Comparison of ENCODE assay signal across 12 cellular contexts in the genomic region with DNA sequence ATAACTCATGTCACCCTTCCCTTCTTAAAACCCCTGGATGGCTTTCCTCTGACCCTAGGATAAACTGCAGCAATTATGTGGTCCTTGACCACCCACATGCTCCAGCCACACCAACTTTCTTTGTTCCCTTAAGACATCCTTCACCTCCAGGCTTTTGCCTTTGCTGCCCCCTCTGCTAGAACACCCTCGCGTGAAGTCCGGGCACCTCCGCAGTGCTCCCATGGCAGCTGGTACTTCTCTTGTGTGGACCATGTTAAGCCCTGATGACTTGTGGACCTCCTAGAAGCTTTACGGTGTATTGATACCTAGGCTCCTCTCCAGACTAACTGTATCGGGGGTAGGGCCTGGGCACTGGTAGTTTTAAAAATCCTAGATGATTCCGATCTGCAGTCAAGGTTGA. TPM values are rescaled to one million over a fixed set of nuclear protein-coding genes. Genes with fewer than 3 reads are reported as not detected.
DNase-seq lines count a peak whose midpoint lies in the region; ATAC-seq, FAIRE-seq and TF ChIP-seq lines count a peak whose summit lies in the region.
"Had no signal": no experiment of that assay in that cellular context is flagged by ENCODE, and none has a peak within 500 bp of the region (broad histone marks: within the 10 kb centered on the region; RNA-seq: fewer than 3 reads in every experiment).

No MANE protein-coding gene starts in this region.

- H3K27me3 Mint-ChIP-seq in CD14-positive monocyte (ENCODE audit: low read depth in 3 of 3) (peaks cover 19 to 23% (median 22%) of the 10 kb centered on the region in 3 donors), HFFc6 (ENCODE audit: insufficient read depth) (peaks cover 55% of the 10 kb centered on the region), neural progenitor cell (ENCODE audit: insufficient read depth, low read depth) (peaks cover 43% of the 10 kb centered on the region)

- H3K36me3 Mint-ChIP-seq in CD14-positive monocyte (peaks cover 3 to 4% of the 10 kb centered on the region in 2 donors), HFFc6 (ENCODE audit: low read depth) (no peaks in the 10 kb centered on the region), neural progenitor cell (no peaks in the 10 kb centered on the region)

- H3K27me3 ChIP-seq in mammary epithelial cell (ENCODE audit: insufficient read depth, low read length) (peaks cover 7% of the 10 kb centered on the region), neural progenitor cell (peaks cover 70% of the 10 kb centered on the region), transverse colon (peaks cover 34% of the 10 kb centered on the region)
- H3K27me3 ChIP-seq: thyroid gland had no signal

- no peak overlapping the region for H3K27ac ChIP-seq in mammary epithelial cell (ENCODE audit: insufficient read depth, low read depth, low read length)
- H3K27ac ChIP-seq in neural progenitor cell = no peak overlapping the region
- H3K27ac ChIP-seq in transverse colon = no peak overlapping the region
- H3K27ac ChIP-seq: colonic mucosa had no signal

- dilution Hi-C loops in mammary epithelial cell (cut with HindIII; ENCODE audit: low sequenced_read_pairs) = loop anchor here (5.0 kb wide), 3 partner anchors 45 to 150 kb away; partner anchors contain the start of gene OST4

- H3K4me2 ChIP-seq in mammary epithelial cell (ENCODE audit: insufficient read depth, low read depth, low read length) = no peak overlapping the region
- H3K4me2 ChIP-seq in neural progenitor cell = no peak overlapping the region

- ATAC-seq in HG02973 (IDR thresholded peaks at IDR 0.05; ENCODE audit: unreplicated experiment) = no peak

- H3K9ac ChIP-seq in mammary epithelial cell (ENCODE audit: insufficient read depth, low read length) = no peak overlapping the region
- H3K9ac ChIP-seq in neural progenitor cell = no peak overlapping the region

- peaks cover 0 to 7% (median 5%) of the 10 kb centered on the region in 7 donors for H3K9me3 Mint-ChIP-seq in CD14-positive monocyte
- no peaks in the 10 kb centered on the region for H3K9me3 Mint-ChIP-seq in HFFc6
- peaks cover 6% of the 10 kb centered on the region for H3K9me3 Mint-ChIP-seq in neural progenitor cell

- WGBS in mammary epithelial cell (ENCODE audit: low coverage, missing lambda C conversion rate) = 95% methylated on average over 7 of the region's 7 CpGs
- WGBS in transverse colon (ENCODE audit: low coverage in 1 of 2), 2 donors = 88 to 89% methylated on average over 4 to 6 of the region's 7 CpGs

- in situ Hi-C loops in mammary epithelial cell (cut with MboI; ENCODE audit: low sequenced_read_pairs in 2 of 2) = no loop called here
- in situ Hi-C loops in transverse colon (cut with MboI; ENCODE audit: low pct_ligation_motif_present in 1 of 4, low pct_unique_long_range_greater_than_20kb in 1 of 4, low sequenced_read_pairs in 3 of 4) = loop anchor here in 1 of 4 donors (25.0 kb wide), 1 partner anchor 90 kb away; the partner anchor contains the start of genes ATRAID, CAD and SLC5A6

- H3K27ac Mint-ChIP-seq in CD14-positive monocyte = peak overlapping the region; percentile 96 to 98 (median 97)
- no peak overlapping the region for H3K27ac Mint-ChIP-seq in HFFc6
- H3K27ac Mint-ChIP-seq in neural progenitor cell = no peak overlapping the region

- H3K4me1 ChIP-seq in mammary epithelial cell (ENCODE audit: insufficient read depth, low read length) (peaks cover 14% of the 10 kb centered on the region), neural progenitor cell (peaks cover 8% of the 10 kb centered on the region), transverse colon (peaks cover 4 to 14% (median 11%) of the 10 kb centered on the region in 4 donors)

- H3K79me2 ChIP-seq in mammary epithelial cell (ENCODE audit: insufficient read depth, low read length) (no peaks in the 10 kb centered on the region), neural progenitor cell (ENCODE audit: low read depth) (no peaks in the 10 kb centered on the region)

- no peaks in the 10 kb centered on the region for H3K36me3 ChIP-seq in mammary epithelial cell (ENCODE audit: insufficient read depth, low read length)
- no peaks in the 10 kb centered on the region for H3K36me3 ChIP-seq in neural progenitor cell
- H3K36me3 ChIP-seq in transverse colon = no peaks in the 10 kb centered on the region
- H3K36me3 ChIP-seq: colonic mucosa, thyroid gland had no signal

- H3K9me3 ChIP-seq in mammary epithelial cell (replicated peaks; ENCODE audit: insufficient read depth, low read length) (no peaks in the 10 kb centered on the region), neural progenitor cell (ENCODE audit: low read depth) (no peaks in the 10 kb centered on the region), transverse colon (no peaks in the 10 kb centered on the region)
- H3K9me3 ChIP-seq: colonic mucosa, thyroid gland had no signal

- BruUV-seq in mammary epithelial cell (replicated peaks; lab: Mats Ljungman, UMichigan) = no TSS peak

- no peak overlapping the region for H3K4me3 ChIP-seq in mammary epithelial cell (replicated peaks in 1 of 3; ENCODE audit: insufficient read depth in 1 of 3, low read depth in 2 of 3, low read length in 3 of 3)
- no peak overlapping the region for H3K4me3 ChIP-seq in neural progenitor cell
- no peak overlapping the region for H3K4me3 ChIP-seq in transverse colon

- TF ChIP-seq POLR2A in transverse colon (IDR thresholded peaks at IDR 0.05) = no peak

- H2AFZ ChIP-seq in mammary epithelial cell (ENCODE audit: low read depth, low read length) (peak overlapping the region; percentile 92), neural progenitor cell (replicated peaks) (no peak overlapping the region)

- TF ChIP-seq CTCF in CD14-positive monocyte (IDR thresholded peaks at IDR 0.05) (no peak), HFFc6 (IDR thresholded peaks at IDR 0.05) (no peak), mammary epithelial cell (conservative IDR thresholded peaks at IDR 0.05 in 1 of 2, IDR thresholded peaks at IDR 0.05 in 1 of 2; ENCODE audit: extremely low read depth in 1 of 2, insufficient read depth in 1 of 2, low read depth in 1 of 2, low read length in 2 of 2) (no peak), neural progenitor cell (IDR thresholded peaks at IDR 0.05) (no peak), transverse colon (IDR thresholded peaks at IDR 0.05) (no peak)

- DNase-seq in CD14-positive monocyte (ENCODE audit: low spot score) (no peak), HFFc6 (no peak), mammary epithelial cell (no peak), neural progenitor cell (ENCODE audit: low spot score) (no peak), HuH-7 (ENCODE audit: low spot score) (no peak), transverse colon (no peak), frontal cortex (ENCODE audit: low spot score in 2 of 2) (no peak)
- DNase-seq: colonic mucosa, NCI-H446 treated with DMSO at 0.1 percent for 48 hours had no signal

- H3K4me3 Mint-ChIP-seq in CD14-positive monocyte = peak overlapping the region; percentile 91 to 96
- peak overlapping the region; percentile 79; the same call in 1 of the 2 replicates for H3K4me3 Mint-ChIP-seq in HFFc6
- H3K4me3 Mint-ChIP-seq in neural progenitor cell = peak overlapping the region; percentile 87

- intact Hi-C loops in CD14-positive monocyte (cut with micrococcal nuclease) = no loop called here
- intact Hi-C loops in mammary epithelial cell (cut with micrococcal nuclease) = no loop called here
- intact Hi-C loops in transverse colon (cut with DNase I; ENCODE audit: low total_unique reads) = no loop called here

- H4K20me1 ChIP-seq in mammary epithelial cell (ENCODE audit: insufficient read depth, low read length) (no peaks in the 10 kb centered on the region), neural progenitor cell (ENCODE audit: low read depth) (no peaks in the 10 kb centered on the region)

- FAIRE-seq in frontal cortex (lab: Jason Lieb, UNC) = no peak

- no peak for TF ChIP-seq EP300 in transverse colon (IDR thresholded peaks at IDR 0.05; ENCODE audit: low read depth)

- H3F3A ChIP-seq in neural progenitor cell (ENCODE audit: low read depth) = peaks cover 13% of the 10 kb centered on the region

- CTCF ChIA-PET in mammary epithelial cell (lab: Charles Lee; ENCODE audit: low non-redundant PET) = no interaction called here

- peaks cover 34% of the 10 kb centered on the region for H3K4me1 Mint-ChIP-seq in CD14-positive monocyte
- H3K4me1 Mint-ChIP-seq in HFFc6 (ENCODE audit: low read depth) = no peaks in the 10 kb centered on the region
- H3K4me1 Mint-ChIP-seq in neural progenitor cell = peaks cover 10% of the 10 kb centered on the region

RNA-seq across cellular contexts. Expression of gene ABHD1, which starts 0.8 kb away (rescaled TPM):
- polyA plus RNA-seq in CD14-positive monocyte = under 1 TPM; 0.08 to 0.25 TPM
- total RNA-seq in HFFc6 (2021; fragmentation: NEBNext Ultra II Directional; extraction: Animal tissue kit (Norgen Biotek cat#: 25700)) = not detected
- total RNA-seq in mammary epithelial cell = under 1 TPM in 1 of 2 donors, not detected in 1; 0.17 TPM
- 0.07 TPM for polyA plus RNA-seq in mammary epithelial cell
- not detected for polyA minus RNA-seq in mammary epithelial cell
- total RNA-seq in neural progenitor cell (ENCODE audit: low replicate concordance) = 0.65 and 1.1 TPM in 2 replicates
- total RNA-seq in transverse colon = under 1 TPM in 1 of 4 donors, not detected in 3; 0.48 TPM
- 0.41 TPM for total RNA-seq in frontal cortex
- total RNA-seq: colonic mucosa had no signal

RNA-seq across cellular contexts. Expression of gene CGREF1, which starts 3.9 kb away (rescaled TPM):
- polyA plus RNA-seq in CD14-positive monocyte (not detected), mammary epithelial cell (4.5 TPM)
- total RNA-seq in HFFc6 (2021; fragmentation: NEBNext Ultra II Directional; extraction: Animal tissue kit (Norgen Biotek cat#: 25700)) = under 1 TPM in 1 of 6 experiments, not detected in 5; 0.12 TPM
- total RNA-seq in mammary epithelial cell (1 to 10 TPM; 3.6 to 6.8 TPM), neural progenitor cell (ENCODE audit: low replicate concordance) (2.1 and 3.0 TPM in 2 replicates), transverse colon (1 to 10 TPM in 2 of 4 donors, under 1 TPM in 1, not detected in 1; 0.27 to 4.9 (median 1.1) TPM), frontal cortex (18.3 TPM)
- 0.83 TPM for polyA minus RNA-seq in mammary epithelial cell

RNA-seq across cellular contexts. Expression of gene PREB, which starts 11.6 kb away (rescaled TPM):
- polyA plus RNA-seq in CD14-positive monocyte (10 to 100 TPM; 70.0 to 78.2 TPM), mammary epithelial cell (69.4 TPM)
- 10 to 100 TPM; 43.4 to 50.7 (median 46.4) TPM for total RNA-seq in HFFc6 (2021; fragmentation: NEBNext Ultra II Directional; extraction: Animal tissue kit (Norgen Biotek cat#: 25700))
- total RNA-seq in mammary epithelial cell (10 to 100 TPM; 31.0 to 48.9 TPM), neural progenitor cell (ENCODE audit: low replicate concordance) (25.1 and 39.8 TPM in 2 replicates), transverse colon (100 to 1,000 TPM in 1 of 4 donors, 10 to 100 TPM in 3; 53.2 to 105 (median 71.1) TPM), frontal cortex (20.8 TPM)
- polyA minus RNA-seq in mammary epithelial cell = 181 TPM

RNA-seq across cellular contexts. Expression of gene PRR30, which starts 16.4 kb away (rescaled TPM):
- polyA plus RNA-seq in CD14-positive monocyte = not detected
- total RNA-seq in HFFc6 (2021; fragmentation: NEBNext Ultra II Directional; extraction: Animal tissue kit (Norgen Biotek cat#: 25700)) = not detected
- not detected for total RNA-seq in mammary epithelial cell
- not detected for polyA plus RNA-seq in mammary epithelial cell
- not detected for polyA minus RNA-seq in mammary epithelial cell
- total RNA-seq in neural progenitor cell (ENCODE audit: low replicate concordance) = not detected in 2 replicates
- not detected for total RNA-seq in transverse colon
- not detected for total RNA-seq in frontal cortex
- total RNA-seq: colonic mucosa, LHCN-M2 had no signal

RNA-seq across cellular contexts. Expression of gene TCF23, which starts 26.0 kb away (rescaled TPM):
- not detected for polyA plus RNA-seq in CD14-positive monocyte
- total RNA-seq in HFFc6 (2021; fragmentation: NEBNext Ultra II Directional; extraction: Animal tissue kit (Norgen Biotek cat#: 25700)) = not detected
- total RNA-seq in mammary epithelial cell = not detected
- polyA plus RNA-seq in mammary epithelial cell = not detected
- polyA minus RNA-seq in mammary epithelial cell = not detected
- total RNA-seq in neural progenitor cell (ENCODE audit: low replicate concordance) = 0.03 TPM in 1 of 2 replicates, not detected in the other
- total RNA-seq in transverse colon = not detected
- total RNA-seq in frontal cortex = not detected
- total RNA-seq: LHCN-M2 had no signal

Comparison
In these comparisons a context has a peak if more than half of its experiments do, and no peak if none do; other contexts are left out.
1. H3K27ac Mint-ChIP-seq: peak in CD14-positive monocyte (7 of 7); none in HFFc6 (single experiment) and neural progenitor cell (single experiment).
2. Peak in every context shown above with its lines, with median percentiles within 50 percentile points of each other: H3K4me3 Mint-ChIP-seq.